Comparison of ENCODE assay signal across 1 cellular context in the genomic region with DNA sequence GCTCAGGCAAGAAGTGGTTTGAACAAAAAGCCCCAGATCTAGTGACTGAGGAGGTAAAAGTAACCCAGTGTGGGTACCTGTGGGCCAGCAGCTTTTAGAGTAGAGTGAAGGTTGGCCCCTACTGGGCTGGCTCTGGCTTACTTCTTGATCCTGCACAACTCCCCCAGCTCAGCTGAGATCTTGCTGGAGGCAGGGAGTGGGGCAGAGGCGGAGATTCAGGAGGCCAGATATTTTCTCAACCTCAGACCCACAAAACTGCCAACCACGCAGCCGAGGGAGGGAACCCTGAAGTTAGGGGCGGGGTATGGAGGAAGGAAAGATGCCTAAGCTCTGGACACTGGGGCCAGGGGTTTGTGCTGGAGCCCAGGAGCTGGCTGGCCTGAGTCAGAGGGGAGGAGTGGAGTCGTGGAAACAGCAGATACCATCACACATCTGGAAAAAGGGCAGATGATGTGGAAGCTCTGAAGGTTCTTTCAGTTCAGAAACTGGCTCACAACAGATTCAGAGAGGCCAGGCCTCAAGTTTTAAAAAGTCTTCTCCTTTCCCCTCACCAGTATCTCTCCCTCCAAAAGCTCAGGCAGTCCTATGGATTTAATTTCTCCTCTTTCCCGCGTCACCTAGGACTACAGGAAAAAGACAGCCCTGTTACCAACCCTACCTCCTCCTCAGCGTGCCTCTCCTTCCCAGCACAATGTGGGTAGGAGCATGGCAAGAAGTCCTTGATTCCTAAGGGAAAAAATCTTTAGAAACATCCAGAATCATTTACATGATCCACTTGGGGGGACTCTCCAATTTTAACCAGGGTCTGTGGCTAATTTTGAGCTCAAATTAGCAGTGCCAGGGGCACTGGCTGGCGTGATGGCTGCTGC.
A peak's percentile ranks its signal among the peaks of the same experiment; 100 is the strongest.
TF ChIP-seq lines count a peak whose summit lies in the region.

No MANE protein-coding gene starts in this region.

TF ChIP-seq in IMR-90, 13 proteins besides CTCF, POLR2A, EP300 and RAD21 (continued from another document):
- TF ChIP-seq MAFK (IDR thresholded peaks at IDR 0.05; ENCODE audit: low read depth, low read length) (no peak), SMC3 (IDR thresholded peaks at IDR 0.05; ENCODE audit: low read depth, low read length) (peak; percentile 13; the same call in 1 of the 2 replicates), MXI1 (IDR thresholded peaks at IDR 0.05; ENCODE audit: borderline replicate concordance, low read depth, low read length) (no peak)
- TF ChIP-seq, protein P1, sequence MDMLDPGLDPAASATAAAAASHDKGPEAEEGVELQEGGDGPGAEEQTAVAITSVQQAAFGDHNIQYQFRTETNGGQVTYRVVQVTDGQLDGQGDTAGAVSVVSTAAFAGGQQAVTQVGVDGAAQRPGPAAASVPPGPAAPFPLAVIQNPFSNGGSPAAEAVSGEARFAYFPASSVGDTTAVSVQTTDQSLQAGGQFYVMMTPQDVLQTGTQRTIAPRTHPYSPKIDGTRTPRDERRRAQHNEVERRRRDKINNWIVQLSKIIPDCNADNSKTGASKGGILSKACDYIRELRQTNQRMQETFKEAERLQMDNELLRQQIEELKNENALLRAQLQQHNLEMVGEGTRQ (IDR thresholded peaks at IDR 0.05; ENCODE audit: low read depth, low read length): no peak
